1 cellular context compared by ENCODE assay signal in the genomic region with DNA sequence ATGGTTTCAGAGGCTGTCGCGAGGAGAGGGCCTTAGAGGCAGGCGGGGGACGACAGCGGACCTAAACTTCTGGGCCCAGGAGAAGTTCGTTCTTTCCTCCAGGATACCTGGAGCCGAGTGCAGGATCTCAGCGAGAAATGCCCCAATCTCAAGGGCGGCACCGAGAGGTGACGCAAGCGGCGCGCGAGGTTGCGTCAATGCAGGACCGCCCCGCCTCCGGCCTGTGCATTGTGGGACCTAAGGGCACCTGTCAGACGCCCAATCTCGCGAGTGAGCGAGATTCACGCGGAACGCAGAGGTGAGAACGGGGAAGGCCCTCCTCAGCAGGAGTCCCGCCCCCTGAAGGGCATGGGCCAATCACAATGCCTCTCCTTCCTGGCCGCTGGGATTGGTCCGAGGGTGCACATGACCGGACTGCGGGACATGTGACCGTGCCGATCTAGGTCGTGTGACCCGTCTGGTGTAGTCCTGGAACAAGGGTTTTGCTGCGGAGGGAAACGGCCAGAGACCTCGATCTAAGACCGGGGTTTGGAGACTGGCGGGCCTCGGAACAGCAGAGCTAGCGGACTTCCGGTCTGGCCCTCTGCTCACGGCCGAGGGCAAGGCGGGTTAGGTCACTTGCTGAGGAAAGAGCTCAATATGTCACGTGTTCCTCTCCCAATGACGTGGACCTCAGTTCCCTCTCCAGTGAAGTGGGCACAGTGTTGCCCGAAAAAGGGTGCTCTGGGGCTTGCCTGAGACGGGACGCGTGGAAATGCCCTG.
TF ChIP-seq lines count a peak whose summit lies in the region.

No MANE protein-coding gene starts in this region.

TF ChIP-seq in IMR-90, 13 proteins besides CTCF, POLR2A, EP300 and RAD21 (continued from another document):
- TF ChIP-seq, protein P1, sequence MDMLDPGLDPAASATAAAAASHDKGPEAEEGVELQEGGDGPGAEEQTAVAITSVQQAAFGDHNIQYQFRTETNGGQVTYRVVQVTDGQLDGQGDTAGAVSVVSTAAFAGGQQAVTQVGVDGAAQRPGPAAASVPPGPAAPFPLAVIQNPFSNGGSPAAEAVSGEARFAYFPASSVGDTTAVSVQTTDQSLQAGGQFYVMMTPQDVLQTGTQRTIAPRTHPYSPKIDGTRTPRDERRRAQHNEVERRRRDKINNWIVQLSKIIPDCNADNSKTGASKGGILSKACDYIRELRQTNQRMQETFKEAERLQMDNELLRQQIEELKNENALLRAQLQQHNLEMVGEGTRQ (IDR thresholded peaks at IDR 0.05; ENCODE audit: low read depth, low read length) = peak; percentile 99
- TF ChIP-seq NFE2L2 (IDR thresholded peaks at IDR 0.05; ENCODE audit: low read depth, low read length) (no peak), SMC3 (IDR thresholded peaks at IDR 0.05; ENCODE audit: low read depth, low read length) (no peak)
